ENCODE assay signal across 1 cellular context in the genomic region with DNA sequence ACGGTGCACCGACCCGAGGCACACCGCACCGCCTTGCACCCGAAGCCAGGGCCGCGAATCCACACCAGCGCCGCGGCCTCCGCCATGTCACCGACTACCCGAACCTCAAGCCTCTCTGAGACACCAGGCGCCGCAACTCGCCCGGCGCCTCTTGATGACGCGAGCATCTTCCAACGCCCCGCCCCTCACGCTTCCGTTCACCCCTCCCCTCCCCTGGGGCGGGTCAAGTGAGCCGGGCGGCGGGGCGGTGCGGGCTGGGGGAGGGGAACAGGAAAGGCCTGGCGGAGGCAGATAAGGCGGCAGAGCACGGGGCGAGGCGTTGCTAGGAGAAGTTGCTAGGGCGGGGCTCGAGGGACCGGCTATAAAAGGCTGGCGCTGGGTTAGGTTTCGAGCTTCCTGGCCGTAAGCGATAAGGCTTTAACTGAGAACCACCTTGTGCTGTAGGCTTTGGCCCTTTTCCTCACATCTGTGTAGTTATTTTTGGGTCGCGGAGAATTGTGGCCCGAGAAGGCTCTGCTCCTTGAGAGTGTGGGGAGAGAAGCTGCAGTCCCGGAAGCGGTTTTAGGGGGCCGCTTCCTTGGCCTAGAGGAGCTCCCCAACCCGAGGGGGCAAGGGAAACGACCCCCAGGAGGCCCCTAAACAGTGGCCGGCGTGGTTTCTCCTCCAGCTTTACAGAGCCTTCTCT.
TF ChIP-seq lines count a peak whose summit lies in the region.

A gene (minus strand): TSS at position 117 of the 685 bp plus-strand sequence. CDS start 31 bp downstream, at position 86.

TF ChIP-seq in A549, 52 proteins besides CTCF, POLR2A, EP300 and RAD21 (continued from another document):
- TF ChIP-seq, protein P1, sequence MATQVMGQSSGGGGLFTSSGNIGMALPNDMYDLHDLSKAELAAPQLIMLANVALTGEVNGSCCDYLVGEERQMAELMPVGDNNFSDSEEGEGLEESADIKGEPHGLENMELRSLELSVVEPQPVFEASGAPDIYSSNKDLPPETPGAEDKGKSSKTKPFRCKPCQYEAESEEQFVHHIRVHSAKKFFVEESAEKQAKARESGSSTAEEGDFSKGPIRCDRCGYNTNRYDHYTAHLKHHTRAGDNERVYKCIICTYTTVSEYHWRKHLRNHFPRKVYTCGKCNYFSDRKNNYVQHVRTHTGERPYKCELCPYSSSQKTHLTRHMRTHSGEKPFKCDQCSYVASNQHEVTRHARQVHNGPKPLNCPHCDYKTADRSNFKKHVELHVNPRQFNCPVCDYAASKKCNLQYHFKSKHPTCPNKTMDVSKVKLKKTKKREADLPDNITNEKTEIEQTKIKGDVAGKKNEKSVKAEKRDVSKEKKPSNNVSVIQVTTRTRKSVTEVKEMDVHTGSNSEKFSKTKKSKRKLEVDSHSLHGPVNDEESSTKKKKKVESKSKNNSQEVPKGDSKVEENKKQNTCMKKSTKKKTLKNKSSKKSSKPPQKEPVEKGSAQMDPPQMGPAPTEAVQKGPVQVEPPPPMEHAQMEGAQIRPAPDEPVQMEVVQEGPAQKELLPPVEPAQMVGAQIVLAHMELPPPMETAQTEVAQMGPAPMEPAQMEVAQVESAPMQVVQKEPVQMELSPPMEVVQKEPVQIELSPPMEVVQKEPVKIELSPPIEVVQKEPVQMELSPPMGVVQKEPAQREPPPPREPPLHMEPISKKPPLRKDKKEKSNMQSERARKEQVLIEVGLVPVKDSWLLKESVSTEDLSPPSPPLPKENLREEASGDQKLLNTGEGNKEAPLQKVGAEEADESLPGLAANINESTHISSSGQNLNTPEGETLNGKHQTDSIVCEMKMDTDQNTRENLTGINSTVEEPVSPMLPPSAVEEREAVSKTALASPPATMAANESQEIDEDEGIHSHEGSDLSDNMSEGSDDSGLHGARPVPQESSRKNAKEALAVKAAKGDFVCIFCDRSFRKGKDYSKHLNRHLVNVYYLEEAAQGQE (IDR thresholded peaks at IDR 0.05): 0 out of 2 replicates have a peak, but pooled peaks have one; percentile 2
